In genomic region chr10:128084364-128084763, GRCh38 we compare ENCODE assay signal across 16 cellular contexts.
"Had no signal": no experiment of that assay in that cellular context is flagged by ENCODE, and none has a peak within 500 bp of the region (broad histone marks: within the 10 kb centered on the region; RNA-seq: fewer than 3 reads in every experiment).

No MANE protein-coding gene starts in this region.

- H3K27ac Mint-ChIP-seq: activated B cell treated with CpG ODN at 0.5 μM for 24 hours; activated CD8-positive, alpha-beta T cell treated with anti-CD3 and anti-CD28 coated beads for 36 hours; nephron; type B pancreatic cell had no signal

- FAIRE-seq: frontal cortex, kidney had no signal

- ATAC-seq: activated CD8-positive, alpha-beta T cell treated with anti-CD3 and anti-CD28 coated beads for 36 hours; body of pancreas; left lung; stimulated activated naive CD8-positive, alpha-beta T cell treated with anti-CD3 and anti-CD28 coated beads, Interleukin-15, amount 100 ng/mL, for 72 hours had no signal

- H3K4me1 ChIP-seq: body of pancreas, left lung, testis had no signal

- H3K4me3 Mint-ChIP-seq: activated B cell treated with CpG ODN at 0.5 μM for 24 hours; activated CD8-positive, alpha-beta T cell treated with anti-CD3 and anti-CD28 coated beads for 36 hours; nephron; stimulated activated naive CD8-positive, alpha-beta T cell treated with anti-CD3 and anti-CD28 coated beads, Interleukin-15, amount 100 ng/mL, for 72 hours; type B pancreatic cell had no signal

- H3K4me1 Mint-ChIP-seq: nephron had no signal

- DNase-seq: activated B cell treated with CpG ODN at 0.5 μM for 24 hours; activated CD4-positive, alpha-beta T cell treated with anti-CD3 and anti-CD28 coated beads for 48 hours; activated CD8-positive, alpha-beta T cell treated with anti-CD3 and anti-CD28 coated beads for 36 hours; activated naive CD4-positive, alpha-beta T cell; body of pancreas; erythroblast; kidney; left lung; midbrain; testis had no signal

- H3K4me3 ChIP-seq: body of pancreas, dorsolateral prefrontal cortex, left lung, skin epidermis, testis had no signal

- H3K36me3 Mint-ChIP-seq: type B pancreatic cell had no signal

- H3K27me3 Mint-ChIP-seq: activated B cell treated with CpG ODN at 0.5 μM for 24 hours; activated CD8-positive, alpha-beta T cell treated with anti-CD3 and anti-CD28 coated beads for 36 hours; stimulated activated naive CD8-positive, alpha-beta T cell treated with anti-CD3 and anti-CD28 coated beads, Interleukin-15, amount 100 ng/mL, for 72 hours had no signal

- H3K27ac ChIP-seq: body of pancreas, dorsolateral prefrontal cortex, left lung, skin epidermis, testis had no signal

- H3K9me3 ChIP-seq: body of pancreas, left lung, testis had no signal

- H3K9me3 Mint-ChIP-seq: activated B cell treated with CpG ODN at 0.5 μM for 24 hours; activated CD8-positive, alpha-beta T cell treated with anti-CD3 and anti-CD28 coated beads for 36 hours; nephron; stimulated activated naive CD8-positive, alpha-beta T cell treated with anti-CD3 and anti-CD28 coated beads, Interleukin-15, amount 100 ng/mL, for 72 hours; type B pancreatic cell had no signal

- H3K27me3 ChIP-seq: body of pancreas, left lung, testis had no signal
